Comparison of ENCODE assay signal across 35 cellular contexts in genomic region chr4:148369919-148370318, GRCh38.
"Had no signal": no experiment of that assay in that cellular context is flagged by ENCODE, and none has a peak within 500 bp of the region (broad histone marks: within the 10 kb centered on the region; RNA-seq: fewer than 3 reads in every experiment).

No MANE protein-coding gene starts in this region.

- H3K4me3 Mint-ChIP-seq: activated B cell treated with CpG ODN at 0.5 μM for 24 hours; activated CD4-positive, alpha-beta memory T cell treated with anti-CD3 and anti-CD28 coated beads for 36 hours; activated CD4-positive, alpha-beta T cell treated with anti-CD3 and anti-CD28 coated beads for 36 hours; activated CD4-positive, alpha-beta T cell treated with anti-CD3 and anti-CD28 coated beads, Interleukin-2, amount 10 ng/mL, durations not matched to agents 24 days and 14 days; activated CD8-positive, alpha-beta memory T cell treated with anti-CD3 and anti-CD28 coated beads, Interleukin-2, amount 10 ng/mL, durations not matched to agents 7 days and 5 days; activated CD8-positive, alpha-beta T cell treated with anti-CD3 and anti-CD28 coated beads, Interleukin-2, amount 10 ng/mL, durations not matched to agents 7 days and 5 days; activated naive CD4-positive, alpha-beta T cell treated with anti-CD3 and anti-CD28 coated beads for 36 hours; activated naive CD4-positive, alpha-beta T cell treated with anti-CD3 and anti-CD28 coated beads, Interleukin-2, amount 50 U/mL, for 24 hours; activated T-helper 1 cell treated with anti-CD3 and anti-CD28 coated beads, Interleukin-12 subunit alpha, Interleukin-12 subunit beta, Interleukin-2, Interleukin-4 antibody, amounts not matched to agents 30 ng/mL and 10 ng/mL and 1 ng/mL, durations not matched to agents 14 hours and 24 hours and 36 hours; central memory CD8-positive, alpha-beta T cell; dendritic cell treated with granulocyte-macrophage colony-stimulating factor and Interleukin-4, amounts not matched to agents 40 ng/mL and 50 ng/mL, for 4 days; endodermal cell; T-helper 17 cell; T-helper 2 cell treated with Interferon-gamma antibody and Interleukin-4, amounts not matched to agents 5 μg/mL and 100 μg/mL, for 36 hours had no signal

- H3K27ac ChIP-seq: brain microvascular endothelial cell, coronary artery, dorsolateral prefrontal cortex, WERI-Rb-1 had no signal

- H3K36me3 ChIP-seq: brain microvascular endothelial cell, gastrocnemius medialis, WERI-Rb-1 had no signal

- H3K4me1 Mint-ChIP-seq: activated B cell treated with CpG ODN at 0.5 μM for 24 hours; activated CD4-positive, alpha-beta T cell treated with anti-CD3 and anti-CD28 coated beads, Interleukin-2, amount 10 ng/mL, durations not matched to agents 24 days and 14 days; endodermal cell had no signal

- H3K27me3 Mint-ChIP-seq: activated B cell treated with CpG ODN at 0.5 μM for 24 hours; activated CD4-positive, alpha-beta memory T cell treated with anti-CD3 and anti-CD28 coated beads for 36 hours; activated CD4-positive, alpha-beta T cell treated with anti-CD3 and anti-CD28 coated beads for 36 hours; activated CD4-positive, alpha-beta T cell treated with anti-CD3 and anti-CD28 coated beads, Interleukin-2, amount 10 ng/mL, durations not matched to agents 24 days and 14 days; activated CD8-positive, alpha-beta memory T cell treated with anti-CD3 and anti-CD28 coated beads, Interleukin-2, amount 10 ng/mL, durations not matched to agents 7 days and 5 days; activated naive CD4-positive, alpha-beta T cell treated with anti-CD3 and anti-CD28 coated beads, Interleukin-2, amount 50 U/mL, for 24 hours; central memory CD8-positive, alpha-beta T cell; T-helper 17 cell had no signal

- H3K36me3 Mint-ChIP-seq: activated CD4-positive, alpha-beta memory T cell treated with anti-CD3 and anti-CD28 coated beads for 36 hours; activated CD8-positive, alpha-beta memory T cell treated with anti-CD3 and anti-CD28 coated beads, Interleukin-2, amount 10 ng/mL, durations not matched to agents 7 days and 5 days; activated naive CD4-positive, alpha-beta T cell treated with anti-CD3 and anti-CD28 coated beads, Interleukin-2, amount 50 U/mL, for 24 hours had no signal

- H3K27me3 ChIP-seq: brain microvascular endothelial cell, dorsolateral prefrontal cortex, gastrocnemius medialis had no signal

- DNase-seq: activated B cell treated with CpG ODN at 0.5 μM for 24 hours; activated CD4-positive, alpha-beta memory T cell treated with anti-CD3 and anti-CD28 coated beads for 36 hours; activated CD4-positive, alpha-beta T cell treated with anti-CD3 and anti-CD28 coated beads for 36 hours; activated CD4-positive, alpha-beta T cell treated with anti-CD3 and anti-CD28 coated beads, Interleukin-2, amount 10 ng/mL, durations not matched to agents 24 days and 14 days; activated CD8-positive, alpha-beta memory T cell treated with anti-CD3 and anti-CD28 coated beads, Interleukin-2, amount 10 ng/mL, durations not matched to agents 7 days and 5 days; activated CD8-positive, alpha-beta memory T cell treated with anti-CD3 and anti-CD28 coated beads, Interleukin-2, amount 50 U/mL, for 4 hours; activated CD8-positive, alpha-beta T cell treated with anti-CD3 and anti-CD28 coated beads, Interleukin-2, amount 10 ng/mL, durations not matched to agents 7 days and 5 days; activated effector memory CD4-positive, alpha-beta T cell treated with anti-CD3 and anti-CD28 coated beads, Interleukin-2, amount 50 U/mL, for 16 hours; activated naive CD4-positive, alpha-beta T cell treated with anti-CD3 and anti-CD28 coated beads for 36 hours; activated T-cell treated with anti-CD3 and anti-CD28 coated beads, Interleukin-2, amount 50 U/mL, for 1 hour; activated T-cell treated with anti-CD3 and anti-CD28 coated beads, Interleukin-2, amount 50 U/mL, for 48 hours; amniotic stem cell; anterior cingulate cortex; brain microvascular endothelial cell; dorsolateral prefrontal cortex; effector memory CD4-positive, alpha-beta T cell; endodermal cell; foreskin fibroblast; glutamatergic neuron; T-helper 1 cell; T-helper 17 cell; T1000; WERI-Rb-1 had no signal

- FAIRE-seq: astrocyte, bronchial epithelial cell had no signal

- H3K9me3 Mint-ChIP-seq: activated B cell treated with CpG ODN at 0.5 μM for 24 hours; activated CD4-positive, alpha-beta memory T cell treated with anti-CD3 and anti-CD28 coated beads for 36 hours; activated CD4-positive, alpha-beta T cell treated with anti-CD3 and anti-CD28 coated beads, Interleukin-2, amount 10 ng/mL, durations not matched to agents 24 days and 14 days; activated naive CD4-positive, alpha-beta T cell treated with anti-CD3 and anti-CD28 coated beads for 36 hours; activated naive CD4-positive, alpha-beta T cell treated with anti-CD3 and anti-CD28 coated beads, Interleukin-2, amount 50 U/mL, for 24 hours; activated T-helper 1 cell treated with anti-CD3 and anti-CD28 coated beads, Interleukin-12 subunit alpha, Interleukin-12 subunit beta, Interleukin-2, Interleukin-4 antibody, amounts not matched to agents 30 ng/mL and 10 ng/mL and 1 ng/mL, durations not matched to agents 14 hours and 24 hours and 36 hours; activated T-helper 2 cell treated with anti-CD3 and anti-CD28 coated beads, Interferon-gamma antibody, Interleukin-2, Interleukin-4, amounts not matched to agents 10 μg/mL and 5 μg/mL and 100 μg/mL, durations not matched to agents 14 hours and 24 hours and 36 hours; central memory CD8-positive, alpha-beta T cell; dendritic cell treated with granulocyte-macrophage colony-stimulating factor and Interleukin-4, amounts not matched to agents 40 ng/mL and 50 ng/mL, for 4 days; endodermal cell; T-helper 2 cell treated with Interferon-gamma antibody and Interleukin-4, amounts not matched to agents 5 μg/mL and 100 μg/mL, for 36 hours had no signal

- ATAC-seq: activated CD4-positive, alpha-beta T cell treated with anti-CD3 and anti-CD28 coated beads for 36 hours; activated CD4-positive, CD25-positive, alpha-beta regulatory T cell treated with anti-CD3 and anti-CD28 coated beads, Interleukin-2, amount 50 U/mL, for 24 hours; activated CD8-positive, alpha-beta memory T cell treated with anti-CD3 and anti-CD28 coated beads, Interleukin-2, amount 10 ng/mL, durations not matched to agents 7 days and 5 days; activated CD8-positive, alpha-beta T cell treated with anti-CD3 and anti-CD28 coated beads, Interleukin-2, amount 10 ng/mL, durations not matched to agents 7 days and 5 days; esophagus mucosa; T-helper 17 cell had no signal

- H3K9me3 ChIP-seq: gastrocnemius medialis had no signal

- H3K27ac Mint-ChIP-seq: activated B cell treated with CpG ODN at 0.5 μM for 24 hours; activated CD4-positive, alpha-beta memory T cell treated with anti-CD3 and anti-CD28 coated beads for 36 hours; activated CD4-positive, alpha-beta T cell treated with anti-CD3 and anti-CD28 coated beads for 36 hours; activated CD4-positive, alpha-beta T cell treated with anti-CD3 and anti-CD28 coated beads, Interleukin-2, amount 10 ng/mL, durations not matched to agents 24 days and 14 days; activated CD8-positive, alpha-beta memory T cell treated with anti-CD3 and anti-CD28 coated beads, Interleukin-2, amount 10 ng/mL, durations not matched to agents 7 days and 5 days; activated CD8-positive, alpha-beta T cell treated with anti-CD3 and anti-CD28 coated beads, Interleukin-2, amount 10 ng/mL, durations not matched to agents 7 days and 5 days; activated naive CD4-positive, alpha-beta T cell treated with anti-CD3 and anti-CD28 coated beads for 36 hours; activated naive CD4-positive, alpha-beta T cell treated with anti-CD3 and anti-CD28 coated beads, Interleukin-2, amount 50 U/mL, for 24 hours; activated T-helper 1 cell treated with anti-CD3 and anti-CD28 coated beads, Interleukin-12 subunit alpha, Interleukin-12 subunit beta, Interleukin-2, Interleukin-4 antibody, amounts not matched to agents 30 ng/mL and 10 ng/mL and 1 ng/mL, durations not matched to agents 14 hours and 24 hours and 36 hours; activated T-helper 2 cell treated with anti-CD3 and anti-CD28 coated beads, Interferon-gamma antibody, Interleukin-2, Interleukin-4, amounts not matched to agents 10 μg/mL and 5 μg/mL and 100 μg/mL, durations not matched to agents 14 hours and 24 hours and 36 hours; dendritic cell treated with granulocyte-macrophage colony-stimulating factor and Interleukin-4, amounts not matched to agents 40 ng/mL and 50 ng/mL, for 4 days; endodermal cell; T-helper 17 cell; T-helper 2 cell treated with Interferon-gamma antibody and Interleukin-4, amounts not matched to agents 5 μg/mL and 100 μg/mL, for 36 hours had no signal

- H3K4me3 ChIP-seq: coronary artery, dorsolateral prefrontal cortex, gastrocnemius medialis had no signal
